21 cellular contexts compared by ENCODE assay signal in genomic region chr9:85020791-85021190, GRCh38.
DNase-seq lines count a peak whose midpoint lies in the region; ATAC-seq and TF ChIP-seq lines count a peak whose summit lies in the region.
"Had no signal": no experiment of that assay in that cellular context is flagged by ENCODE, and none has a peak within 500 bp of the region (broad histone marks: within the 10 kb centered on the region; RNA-seq: fewer than 3 reads in every experiment).

No MANE protein-coding gene starts in this region.

- H3K27ac ChIP-seq in angular gyrus (ENCODE audit: low read depth, low read length) = peak overlapping the region; percentile 33
- H3K27ac ChIP-seq: BLaER1 treated with 17β-estradiol and CSF1 and Interleukin-3, amounts not matched to agents 10 nM and 100 nM; HL-60 had no signal

- peaks cover 61% of the 10 kb centered on the region for H3K4me1 Mint-ChIP-seq in nephron
- H3K4me1 Mint-ChIP-seq: B cell had no signal

- TF ChIP-seq CTCF in astrocyte of the spinal cord (IDR thresholded peaks at IDR 0.05; ENCODE audit: low read depth, low read length) (no peak), nephron (IDR thresholded peaks at IDR 0.05; ENCODE audit: unreplicated experiment in 3 of 3) (no peak), omental fat pad (IDR thresholded peaks at IDR 0.05) (no peak)

- H3K36me3 Mint-ChIP-seq in nephron (ENCODE audit: low read depth) = no peaks in the 10 kb centered on the region
- H3K36me3 Mint-ChIP-seq: CD8-positive, alpha-beta T cell had no signal

- H3K4me3 Mint-ChIP-seq in nephron = no peak overlapping the region
- H3K4me3 Mint-ChIP-seq: B cell; CD8-positive, alpha-beta T cell; GM23338; HFFc6 had no signal

- peak overlapping the region; percentile 22 to 71 (median 38) for H3K27ac Mint-ChIP-seq in nephron
- H3K27ac Mint-ChIP-seq: B cell; CD8-positive, alpha-beta T cell; GM23338; HFFc6 had no signal

- H3K27me3 Mint-ChIP-seq in nephron (ENCODE audit: low read depth) = peaks cover 3% of the 10 kb centered on the region
- H3K27me3 Mint-ChIP-seq: B cell had no signal

- H3K4me3 ChIP-seq in astrocyte of the spinal cord (ENCODE audit: low read depth, low read length) = no peak overlapping the region
- H3K4me3 ChIP-seq: BLaER1 treated with 17β-estradiol and CSF1 and Interleukin-3, amounts not matched to agents 10 nM and 100 nM; GM12878; GM23338 had no signal

- ATAC-seq in omental fat pad (ENCODE audit: low FRiP score) = no peak
- ATAC-seq: CD8-positive, alpha-beta T cell; GM12878; GM23338; HCT116 had no signal

- peak; percentile 54 for DNase-seq in H4 (ENCODE audit: low spot score)
- peak; percentile 24 for DNase-seq in astrocyte of the spinal cord (ENCODE audit: low read depth, low spot score)
- no peak for DNase-seq in middle frontal gyrus (ENCODE audit: extremely low spot score, low spot score)
- DNase-seq in NAMALWA (ENCODE audit: low spot score) = no peak
- no peak for DNase-seq in omental fat pad (ENCODE audit: low spot score)
- DNase-seq in activated gamma-delta T cell (lab: John Stamatoyannopoulos, UW) = no peak
- DNase-seq: Calu3; CD8-positive, alpha-beta T cell; DMS79 treated with DMSO at 0.1 percent for 48 hours; EL; H7; HFFc6; IMR-90 had no signal

- H3K9me3 Mint-ChIP-seq in nephron = no peaks in the 10 kb centered on the region
- H3K9me3 Mint-ChIP-seq: CD8-positive, alpha-beta T cell; GM23338 had no signal

- in situ Hi-C loops in astrocyte of the spinal cord (cut with HindIII; ENCODE audit: low sequenced_read_pairs) = no loop called here

Comparison
In these comparisons a context has a peak if more than half of its experiments do, and no peak if none do; other contexts are left out.
1. DNase-seq: peak in H4 (single experiment) and astrocyte of the spinal cord (single experiment); none in middle frontal gyrus (single experiment), NAMALWA (single experiment), omental fat pad (single experiment) and activated gamma-delta T cell (single experiment).